19 cellular contexts compared by ENCODE assay signal in the genomic region with DNA sequence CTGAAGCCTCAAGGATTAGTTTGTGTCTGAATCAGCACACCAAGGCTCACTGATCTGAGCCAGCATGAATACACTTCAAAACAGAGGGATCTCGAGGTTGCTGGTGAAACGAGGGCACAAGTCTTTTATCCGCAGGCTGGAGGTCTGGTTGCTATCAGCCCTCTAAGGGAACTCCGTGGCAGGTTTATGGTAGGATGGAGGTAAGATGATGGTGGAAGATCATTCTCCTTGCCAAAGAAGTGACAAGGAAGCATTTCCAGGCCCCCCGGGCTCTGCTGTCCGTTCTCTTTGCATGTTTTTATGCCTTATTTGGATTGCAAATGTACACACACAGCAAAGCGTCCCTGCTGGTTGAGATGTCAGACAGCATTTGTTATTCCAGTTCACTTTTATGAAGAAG.
DNase-seq lines count a peak whose midpoint lies in the region; ATAC-seq and TF ChIP-seq lines count a peak whose summit lies in the region.
"Had no signal": no experiment of that assay in that cellular context is flagged by ENCODE, and none has a peak within 500 bp of the region (broad histone marks: within the 10 kb centered on the region; RNA-seq: fewer than 3 reads in every experiment).

No MANE protein-coding gene starts in this region.

- 53% methylated on average over 2 to 7 of the region's 7 CpGs for WGBS in transverse colon (ENCODE audit: low coverage in 1 of 2), 2 donors

- no peak overlapping the region for H3K4me3 Mint-ChIP-seq in neural progenitor cell
- H3K4me3 Mint-ChIP-seq: CD4-positive, CD25-positive, alpha-beta regulatory T cell had no signal

- H3K4me1 Mint-ChIP-seq in neural progenitor cell, result peaks cover 11% of the 10 kb centered on the region
- H3K4me1 Mint-ChIP-seq: CD4-positive, CD25-positive, alpha-beta regulatory T cell had no signal

- intact Hi-C loops in transverse colon (cut with DNase I; ENCODE audit: low total_unique reads), result loop anchor here (10.0 kb wide), 1 partner anchor 46 kb away; no protein-coding TSS in a partner anchor

- no peaks in the 10 kb centered on the region for H3K36me3 ChIP-seq in SK-N-MC (ENCODE audit: insufficient read depth, low read length)
- H3K36me3 ChIP-seq in neural progenitor cell, result no peaks in the 10 kb centered on the region
- H3K36me3 ChIP-seq in transverse colon, result no peaks in the 10 kb centered on the region

- H3K4me1 ChIP-seq in neural progenitor cell, result no peaks in the 10 kb centered on the region
- H3K4me1 ChIP-seq in transverse colon, result peaks cover 0 to 8% (median 0%) of the 10 kb centered on the region in 4 donors

- in situ Hi-C loops in transverse colon (cut with MboI; ENCODE audit: low pct_ligation_motif_present in 1 of 4, low pct_unique_long_range_greater_than_20kb in 1 of 4, low sequenced_read_pairs in 3 of 4), result no loop called here

- H3K79me2 ChIP-seq in neural progenitor cell (ENCODE audit: low read depth), result no peaks in the 10 kb centered on the region

- H3F3A ChIP-seq in neural progenitor cell (ENCODE audit: low read depth), result no peaks in the 10 kb centered on the region

- no peaks in the 10 kb centered on the region for H3K9me3 ChIP-seq in SK-N-MC (ENCODE audit: low read depth, low read length)
- H3K9me3 ChIP-seq in neural progenitor cell (ENCODE audit: low read depth), result no peaks in the 10 kb centered on the region
- H3K9me3 ChIP-seq in transverse colon, result no peaks in the 10 kb centered on the region

- H3K27me3 Mint-ChIP-seq in neural progenitor cell (ENCODE audit: insufficient read depth, low read depth), result peaks cover 2% of the 10 kb centered on the region

- no peak overlapping the region for H3K27ac Mint-ChIP-seq in neural progenitor cell
- H3K27ac Mint-ChIP-seq: CD4-positive, CD25-positive, alpha-beta regulatory T cell had no signal

- H3K9ac ChIP-seq in SK-N-MC (ENCODE audit: insufficient read length) (no peak overlapping the region), neural progenitor cell (no peak overlapping the region)

- peak overlapping the region; percentile 58 for H3K4me3 ChIP-seq in SK-N-MC
- no peak overlapping the region for H3K4me3 ChIP-seq in neural progenitor cell
- no peak overlapping the region for H3K4me3 ChIP-seq in transverse colon
- H3K4me3 ChIP-seq: SJCRH30 had no signal

- H4K20me1 ChIP-seq in neural progenitor cell (ENCODE audit: low read depth), result no peaks in the 10 kb centered on the region

- TF ChIP-seq EP300 in transverse colon (IDR thresholded peaks at IDR 0.05; ENCODE audit: low read depth), result peak; percentile 94

- H3K27ac ChIP-seq in SK-N-MC (peak overlapping the region; percentile 66), neural progenitor cell (no peak overlapping the region), transverse colon (peak overlapping the region; percentile 31 to 78 (median 68))
- H3K27ac ChIP-seq: RWPE1, SJCRH30 had no signal

- H3K27me3 ChIP-seq in neural progenitor cell (no peaks in the 10 kb centered on the region), transverse colon (no peaks in the 10 kb centered on the region)
- H3K27me3 ChIP-seq: SJCRH30 had no signal

- H3K4me2 ChIP-seq in neural progenitor cell, result no peak overlapping the region

- TF ChIP-seq CTCF in neural progenitor cell (IDR thresholded peaks at IDR 0.05), result no peak
- TF ChIP-seq CTCF in transverse colon (IDR thresholded peaks at IDR 0.05), result no peak

- no peaks in the 10 kb centered on the region for H3K36me3 Mint-ChIP-seq in neural progenitor cell
- H3K36me3 Mint-ChIP-seq: CD4-positive, CD25-positive, alpha-beta regulatory T cell had no signal

- no peaks in the 10 kb centered on the region for H3K9me3 Mint-ChIP-seq in neural progenitor cell
- H3K9me3 Mint-ChIP-seq: CD4-positive, CD25-positive, alpha-beta regulatory T cell had no signal

- peak overlapping the region; percentile 29 for H2AFZ ChIP-seq in neural progenitor cell (replicated peaks)

- no peak for ATAC-seq in GM19351 (IDR thresholded peaks at IDR 0.05; ENCODE audit: unreplicated experiment)
- no peak for ATAC-seq in GM18519 (IDR thresholded peaks at IDR 0.05; ENCODE audit: low FRiP score, unreplicated experiment)

- no peak for TF ChIP-seq POLR2A in transverse colon (IDR thresholded peaks at IDR 0.05)

- peak; percentile 30 for DNase-seq in SK-N-MC (ENCODE audit: low read depth, low spot score)
- peak; percentile 80 for DNase-seq in islet precursor cell
- DNase-seq in neural progenitor cell (ENCODE audit: low spot score), result no peak
- peak; percentile 19 for DNase-seq in transverse colon
- no peak for DNase-seq in COR-L47 (lab: John Stamatoyannopoulos, UW)
- no peak for DNase-seq in stimulated activated CD4-positive, alpha-beta T cell treated with anti-CD3 and anti-CD28 coated beads, Interleukin-2, amount 100 ng/mL, for 48 hours
- DNase-seq: ACHN; CD4-positive, CD25-positive, alpha-beta regulatory T cell; DND-41; GOT3; NCI-H1092; NCI-H226; NCI-H69; NK-92 treated with Interleukin-12 subunit alpha and Interleukin-12 subunit beta, amount 100 ng/mL, for 24 hours; OCI-M1; SJCRH30 had no signal

Comparison
In these comparisons a context has a peak if more than half of its experiments do, and no peak if none do; other contexts are left out.
1. DNase-seq: peak in SK-N-MC (single experiment), islet precursor cell (single experiment) and transverse colon (single experiment); none in neural progenitor cell (single experiment), COR-L47 (single experiment) and stimulated activated CD4-positive, alpha-beta T cell treated with anti-CD3 and anti-CD28 coated beads, Interleukin-2, amount 100 ng/mL, for 48 hours (0 of 2).